12 cellular contexts compared by ENCODE assay signal in the genomic region with DNA sequence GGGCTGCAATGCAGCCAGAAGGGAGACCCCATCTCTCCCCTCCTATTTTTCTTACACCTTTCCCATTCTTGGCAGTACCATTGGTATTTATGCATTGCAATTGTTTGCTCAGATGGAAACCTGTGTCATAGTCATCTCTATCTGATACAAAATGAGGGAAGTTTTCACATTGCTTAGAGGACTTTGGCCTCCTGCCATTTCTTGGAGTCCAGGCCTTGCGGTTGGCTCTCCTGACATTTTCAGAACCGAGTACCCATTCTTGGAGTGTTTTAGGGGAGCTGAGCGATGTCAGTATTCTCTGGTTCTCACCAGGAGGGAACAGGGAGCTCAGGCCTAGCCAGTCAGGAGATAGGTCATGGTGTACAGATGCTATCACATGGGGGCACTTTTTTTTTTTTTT. TPM values are rescaled to one million over a fixed set of nuclear protein-coding genes. Genes with fewer than 3 reads are reported as not detected.
A peak's percentile ranks its signal among the peaks of the same experiment; 100 is the strongest.
DNase-seq lines count a peak whose midpoint lies in the region; ATAC-seq and TF ChIP-seq lines count a peak whose summit lies in the region.
"Had no signal": no experiment of that assay in that cellular context is flagged by ENCODE, and none has a peak within 500 bp of the region (broad histone marks: within the 10 kb centered on the region; RNA-seq: fewer than 3 reads in every experiment).

No MANE protein-coding gene starts in this region.

- H3K4me3 Mint-ChIP-seq in activated naive CD4-positive, alpha-beta T cell treated with anti-CD3 and anti-CD28 coated beads for 36 hours: peak overlapping the region; percentile 82
- peak overlapping the region; percentile 83 for H3K4me3 Mint-ChIP-seq in activated CD4-positive, alpha-beta memory T cell treated with anti-CD3 and anti-CD28 coated beads, Interleukin-2, amount 10 ng/mL, durations not matched to agents 7 days and 5 days
- H3K4me3 Mint-ChIP-seq in glutamatergic neuron (ENCODE audit: unreplicated experiment): peak overlapping the region; percentile 71
- H3K4me3 Mint-ChIP-seq in stimulated activated naive CD8-positive, alpha-beta T cell treated with anti-CD3 and anti-CD28 coated beads, Interleukin-15, amount 100 ng/mL, for 72 hours: peak overlapping the region; percentile 90 to 91

- TF ChIP-seq CTCF in glutamatergic neuron (IDR thresholded peaks at IDR 0.05; ENCODE audit: partially characterized antibody, unreplicated experiment): no peak
- TF ChIP-seq CTCF in GM10248 (IDR thresholded peaks at IDR 0.05; ENCODE audit: control extremely low read depth, extremely low read depth, low read depth, missing control alignments): no peak

- H3K9me3 Mint-ChIP-seq in activated naive CD4-positive, alpha-beta T cell treated with anti-CD3 and anti-CD28 coated beads for 36 hours: no peaks in the 10 kb centered on the region
- H3K9me3 Mint-ChIP-seq in activated CD4-positive, alpha-beta memory T cell treated with anti-CD3 and anti-CD28 coated beads, Interleukin-2, amount 10 ng/mL, durations not matched to agents 7 days and 5 days: no peaks in the 10 kb centered on the region
- H3K9me3 Mint-ChIP-seq in glutamatergic neuron (ENCODE audit: unreplicated experiment): peaks cover 10% of the 10 kb centered on the region
- H3K9me3 Mint-ChIP-seq in stimulated activated naive CD8-positive, alpha-beta T cell treated with anti-CD3 and anti-CD28 coated beads, Interleukin-15, amount 100 ng/mL, for 72 hours: no peaks in the 10 kb centered on the region

- H3K36me3 Mint-ChIP-seq in activated naive CD4-positive, alpha-beta T cell treated with anti-CD3 and anti-CD28 coated beads for 36 hours (ENCODE audit: low read depth): peaks cover 16% of the 10 kb centered on the region
- peaks cover 14% of the 10 kb centered on the region for H3K36me3 Mint-ChIP-seq in activated CD4-positive, alpha-beta memory T cell treated with anti-CD3 and anti-CD28 coated beads, Interleukin-2, amount 10 ng/mL, durations not matched to agents 7 days and 5 days (ENCODE audit: low read depth)
- no peaks in the 10 kb centered on the region for H3K36me3 Mint-ChIP-seq in glutamatergic neuron (ENCODE audit: unreplicated experiment)

- POLR2A ChIA-PET in activated CD4-positive, alpha-beta memory T cell treated with anti-CD3 and anti-CD28 coated beads, Interleukin-2, amount 10 ng/mL, durations not matched to agents 7 days and 5 days (lab: Charles Lee): no interaction called here
- POLR2A ChIA-PET in GM10248 (lab: Yijun Ruan, JAX): no interaction called here

- H3K4me1 Mint-ChIP-seq in activated naive CD4-positive, alpha-beta T cell treated with anti-CD3 and anti-CD28 coated beads for 36 hours (ENCODE audit: low read depth): peaks cover 29% of the 10 kb centered on the region
- H3K4me1 Mint-ChIP-seq in activated CD4-positive, alpha-beta memory T cell treated with anti-CD3 and anti-CD28 coated beads, Interleukin-2, amount 10 ng/mL, durations not matched to agents 7 days and 5 days: peaks cover 25% of the 10 kb centered on the region
- peaks cover 2% of the 10 kb centered on the region for H3K4me1 Mint-ChIP-seq in glutamatergic neuron (ENCODE audit: low read depth, unreplicated experiment)
- H3K4me1 Mint-ChIP-seq in stimulated activated naive CD8-positive, alpha-beta T cell treated with anti-CD3 and anti-CD28 coated beads, Interleukin-15, amount 100 ng/mL, for 72 hours: peaks cover 26% of the 10 kb centered on the region

- no peaks in the 10 kb centered on the region for H3K27me3 Mint-ChIP-seq in activated naive CD4-positive, alpha-beta T cell treated with anti-CD3 and anti-CD28 coated beads for 36 hours (ENCODE audit: low read depth)
- peaks cover 14% of the 10 kb centered on the region for H3K27me3 Mint-ChIP-seq in activated CD4-positive, alpha-beta memory T cell treated with anti-CD3 and anti-CD28 coated beads, Interleukin-2, amount 10 ng/mL, durations not matched to agents 7 days and 5 days
- H3K27me3 Mint-ChIP-seq in glutamatergic neuron (ENCODE audit: unreplicated experiment): peaks cover 6% of the 10 kb centered on the region
- H3K27me3 Mint-ChIP-seq in stimulated activated naive CD8-positive, alpha-beta T cell treated with anti-CD3 and anti-CD28 coated beads, Interleukin-15, amount 100 ng/mL, for 72 hours: peaks cover 20% of the 10 kb centered on the region

- CTCF ChIA-PET in activated naive CD4-positive, alpha-beta T cell treated with anti-CD3 and anti-CD28 coated beads for 36 hours (lab: Charles Lee): interaction anchor here (1.3 kb wide), 1 partner anchor 58 kb away, joined by 7 read pairs; no protein-coding TSS in a partner anchor
- CTCF ChIA-PET in activated CD4-positive, alpha-beta memory T cell treated with anti-CD3 and anti-CD28 coated beads, Interleukin-2, amount 10 ng/mL, durations not matched to agents 7 days and 5 days (lab: Charles Lee): no interaction called here
- CTCF ChIA-PET in GM10248 (lab: Yijun Ruan, JAX): no interaction called here

- H3K27ac Mint-ChIP-seq in activated naive CD4-positive, alpha-beta T cell treated with anti-CD3 and anti-CD28 coated beads for 36 hours: peak overlapping the region; percentile 50
- H3K27ac Mint-ChIP-seq in activated CD4-positive, alpha-beta memory T cell treated with anti-CD3 and anti-CD28 coated beads, Interleukin-2, amount 10 ng/mL, durations not matched to agents 7 days and 5 days: no peak overlapping the region
- peak overlapping the region; percentile 43 for H3K27ac Mint-ChIP-seq in glutamatergic neuron (ENCODE audit: unreplicated experiment)
- H3K27ac Mint-ChIP-seq in stimulated activated naive CD8-positive, alpha-beta T cell treated with anti-CD3 and anti-CD28 coated beads, Interleukin-15, amount 100 ng/mL, for 72 hours: no peak overlapping the region

- no peak for ATAC-seq in stimulated activated naive CD8-positive, alpha-beta T cell treated with anti-CD3 and anti-CD28 coated beads, Interleukin-15, amount 100 ng/mL, for 72 hours
- no peak for ATAC-seq in HG03469 (IDR thresholded peaks at IDR 0.05; ENCODE audit: unreplicated experiment)

- no peak for DNase-seq in activated naive CD4-positive, alpha-beta T cell treated with anti-CD3 and anti-CD28 coated beads for 36 hours
- DNase-seq in activated naive CD4-positive, alpha-beta T cell treated with anti-CD3 and anti-CD28 coated beads, Interleukin-2, amount 50 U/mL, for 16 hours: no peak
- DNase-seq in activated CD4-positive, alpha-beta memory T cell treated with anti-CD3 and anti-CD28 coated beads, Interleukin-2, amount 10 ng/mL, durations not matched to agents 7 days and 5 days: no peak
- DNase-seq in glutamatergic neuron (no peak), DMS 273 (lab: John Stamatoyannopoulos, UW; ENCODE audit: unreplicated experiment) (no peak), GM10248 (ENCODE audit: extremely low spot score) (no peak)
- no peak for DNase-seq in stimulated activated naive CD8-positive, alpha-beta T cell treated with anti-CD3 and anti-CD28 coated beads, Interleukin-15, amount 100 ng/mL, for 72 hours
- DNase-seq: COR-L47, esophagus squamous epithelium, NCI-H526 treated with DMSO at 0.1 percent for 48 hours had no signal

- intact Hi-C loops in activated naive CD4-positive, alpha-beta T cell treated with anti-CD3 and anti-CD28 coated beads for 36 hours (cut with micrococcal nuclease): loop anchor here (10.0 kb wide), 1 partner anchor 474 kb away; a partner anchor contains a TSS

RNA-seq across cellular contexts. Expression of a gene that starts 1.5 kb away (rescaled TPM):
- total RNA-seq in activated naive CD4-positive, alpha-beta T cell treated with anti-CD3 and anti-CD28 coated beads for 36 hours: 10 to 100 TPM; 18.8 to 20.6 TPM
- 10 to 100 TPM; 25.8 to 28.1 TPM for total RNA-seq in activated CD4-positive, alpha-beta memory T cell treated with anti-CD3 and anti-CD28 coated beads, Interleukin-2, amount 10 ng/mL, durations not matched to agents 7 days and 5 days
- total RNA-seq in glutamatergic neuron (ENCODE audit: unreplicated experiment): 97.9 TPM

RNA-seq across cellular contexts. Expression of a gene that starts 58.1 kb away (rescaled TPM):
- total RNA-seq in activated naive CD4-positive, alpha-beta T cell treated with anti-CD3 and anti-CD28 coated beads for 36 hours: not detected
- total RNA-seq in activated CD4-positive, alpha-beta memory T cell treated with anti-CD3 and anti-CD28 coated beads, Interleukin-2, amount 10 ng/mL, durations not matched to agents 7 days and 5 days: under 1 TPM; 0.08 to 0.13 TPM
- total RNA-seq in glutamatergic neuron (ENCODE audit: unreplicated experiment): not detected
- total RNA-seq: activated CD8-positive, alpha-beta memory T cell treated with anti-CD3 and anti-CD28 coated beads for 36 hours had no signal

Comparison
In these comparisons a context has a peak if more than half of its experiments do, and no peak if none do; other contexts are left out.
1. H3K27ac Mint-ChIP-seq: peak in activated naive CD4-positive, alpha-beta T cell treated with anti-CD3 and anti-CD28 coated beads for 36 hours (single experiment) and glutamatergic neuron (single experiment); none in activated CD4-positive, alpha-beta memory T cell treated with anti-CD3 and anti-CD28 coated beads, Interleukin-2, amount 10 ng/mL, durations not matched to agents 7 days and 5 days (single experiment) and stimulated activated naive CD8-positive, alpha-beta T cell treated with anti-CD3 and anti-CD28 coated beads, Interleukin-15, amount 100 ng/mL, for 72 hours (0 of 2).
2. Peak in every context shown above with its lines, with median percentiles within 50 percentile points of each other: H3K4me3 Mint-ChIP-seq.